16 cellular contexts compared by ENCODE assay signal in the genomic region with DNA sequence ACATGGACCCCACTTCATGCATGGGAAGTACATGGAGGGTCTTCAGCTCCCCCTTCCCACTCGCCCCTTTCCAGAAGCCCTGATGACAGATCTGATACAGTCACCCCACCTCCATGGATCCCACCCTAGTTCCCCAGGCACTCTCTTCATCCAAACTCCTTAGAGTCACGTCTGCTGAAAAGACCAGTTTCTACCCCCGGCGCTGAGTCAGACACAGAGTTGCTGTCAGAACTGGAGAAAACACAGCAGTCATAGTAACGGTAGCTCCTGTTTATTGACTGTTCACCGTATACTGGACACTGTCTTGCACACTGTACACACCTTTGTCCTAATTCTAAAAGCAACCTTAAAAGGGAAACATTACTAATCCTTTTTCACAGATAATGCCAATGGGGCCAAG. TPM values are rescaled to one million over a fixed set of nuclear protein-coding genes. Genes with fewer than 3 reads are reported as not detected.
DNase-seq lines count a peak whose midpoint lies in the region; ATAC-seq and TF ChIP-seq lines count a peak whose summit lies in the region.
"Had no signal": no experiment of that assay in that cellular context is flagged by ENCODE, and none has a peak within 500 bp of the region (broad histone marks: within the 10 kb centered on the region; RNA-seq: fewer than 3 reads in every experiment).

No MANE protein-coding gene starts in this region.

- intact Hi-C loops in A673 (cut with micrococcal nuclease; ENCODE audit: unreplicated experiment): no loop called here
- intact Hi-C loops in thyroid gland (cut with DNase I): no loop called here
- intact Hi-C loops in heart right ventricle (cut with DNase I): no loop called here

- peaks cover 9% of the 10 kb centered on the region for H3K27me3 Mint-ChIP-seq in T-helper 2 cell treated with Interferon-gamma antibody and Interleukin-4, amounts not matched to agents 5 μg/mL and 100 μg/mL, for 36 hours (ENCODE audit: low read depth)

- no peaks in the 10 kb centered on the region for H3K9me3 Mint-ChIP-seq in T-helper 2 cell treated with Interferon-gamma antibody and Interleukin-4, amounts not matched to agents 5 μg/mL and 100 μg/mL, for 36 hours
- H3K9me3 Mint-ChIP-seq: stimulated activated naive CD8-positive, alpha-beta T cell treated with anti-CD3 and anti-CD28 coated beads, Interleukin-15, Interleukin-2, amounts not matched to agents 100 ng/mL and 50 ng/mL, for 24 hours had no signal

- no peaks in the 10 kb centered on the region for H3K36me3 Mint-ChIP-seq in T-helper 2 cell treated with Interferon-gamma antibody and Interleukin-4, amounts not matched to agents 5 μg/mL and 100 μg/mL, for 36 hours (ENCODE audit: low read depth)
- H3K36me3 Mint-ChIP-seq: naive thymus-derived CD4-positive, alpha-beta T cell had no signal

- TF ChIP-seq POLR2A in thyroid gland (IDR thresholded peaks at IDR 0.05): no peak

- H3K27me3 ChIP-seq in foreskin keratinocyte (no peaks in the 10 kb centered on the region), A673 (replicated peaks; ENCODE audit: insufficient read depth, low read depth, low read length, poor library complexity) (peaks cover 27% of the 10 kb centered on the region), thyroid gland (no peaks in the 10 kb centered on the region), heart right ventricle (peaks cover 0 to 53% (median 13%) of the 10 kb centered on the region in 7 donors)
- H3K27me3 ChIP-seq: adrenal gland, gastrocnemius medialis had no signal

- peak; percentile 52 for DNase-seq in T-helper 2 cell treated with Interferon-gamma antibody and Interleukin-4, amounts not matched to agents 5 μg/mL and 100 μg/mL, for 36 hours (ENCODE audit: low spot score)
- DNase-seq in foreskin keratinocyte: peak; percentile 67 to 84
- DNase-seq in A673 (ENCODE audit: low spot score): no peak
- no peak for DNase-seq in GM20000 (ENCODE audit: low spot score)
- no peak for DNase-seq in thyroid gland
- no peak for DNase-seq in heart right ventricle
- DNase-seq: adrenal gland; C1 segment of cervical spinal cord; gastrocnemius medialis; naive thymus-derived CD4-positive, alpha-beta T cell; retina; SHP77; stimulated activated CD4-positive, alpha-beta T cell treated with anti-CD3 and anti-CD28 coated beads, Interleukin-4, amount 100 ng/mL, for 24 hours had no signal

- peak overlapping the region; percentile 51 for H3K27ac Mint-ChIP-seq in T-helper 2 cell treated with Interferon-gamma antibody and Interleukin-4, amounts not matched to agents 5 μg/mL and 100 μg/mL, for 36 hours
- H3K27ac Mint-ChIP-seq: stimulated activated naive CD8-positive, alpha-beta T cell treated with anti-CD3 and anti-CD28 coated beads, Interleukin-15, Interleukin-2, amounts not matched to agents 100 ng/mL and 50 ng/mL, for 24 hours had no signal

- no peaks in the 10 kb centered on the region for H3K36me3 ChIP-seq in A673 (ENCODE audit: insufficient read depth, low read length, poor library complexity, severe bottlenecking)
- no peaks in the 10 kb centered on the region for H3K36me3 ChIP-seq in thyroid gland
- no peaks in the 10 kb centered on the region for H3K36me3 ChIP-seq in heart right ventricle
- H3K36me3 ChIP-seq: adrenal gland, gastrocnemius medialis had no signal

- H3K4me3 Mint-ChIP-seq in T-helper 2 cell treated with Interferon-gamma antibody and Interleukin-4, amounts not matched to agents 5 μg/mL and 100 μg/mL, for 36 hours: no peak overlapping the region
- H3K4me3 Mint-ChIP-seq: naive thymus-derived CD4-positive, alpha-beta T cell; stimulated activated naive CD8-positive, alpha-beta T cell treated with anti-CD3 and anti-CD28 coated beads, Interleukin-15, Interleukin-2, amounts not matched to agents 100 ng/mL and 50 ng/mL, for 24 hours had no signal

- WGBS in thyroid gland, 2 donors: 68 to 71% methylated on average over 6 of the region's 6 CpGs
- WGBS in heart right ventricle, 2 donors: 53 to 61% methylated on average over 6 of the region's 6 CpGs

- CTCF ChIA-PET in A673 (lab: Charles Lee): interaction anchor here (0.6 kb wide), 1 partner anchor 1851 kb away, joined by 9 read pairs; no protein-coding TSS in a partner anchor

- H3K27ac ChIP-seq in foreskin keratinocyte (peak overlapping the region; percentile 76), A673 (ENCODE audit: low read depth, low read length, poor library complexity, severe bottlenecking) (no peak overlapping the region), thyroid gland (no peak overlapping the region), heart right ventricle (no peak overlapping the region)
- H3K27ac ChIP-seq: gastrocnemius medialis had no signal

- H3K4me1 Mint-ChIP-seq in T-helper 2 cell treated with Interferon-gamma antibody and Interleukin-4, amounts not matched to agents 5 μg/mL and 100 μg/mL, for 36 hours (ENCODE audit: low read depth): peaks cover 17% of the 10 kb centered on the region

- ATAC-seq in GM18519 (IDR thresholded peaks at IDR 0.05; ENCODE audit: low FRiP score, unreplicated experiment) (peak; percentile 53), HG02885 (IDR thresholded peaks at IDR 0.05; ENCODE audit: poor library complexity, unreplicated experiment) (peak; percentile 92), foreskin keratinocyte (peak; percentile 80), heart right ventricle (no peak)
- ATAC-seq: gastrocnemius medialis; naive thymus-derived CD4-positive, alpha-beta T cell had no signal

- H3K9me3 ChIP-seq in A673 (ENCODE audit: low read depth, low read length, poor library complexity, severe bottlenecking): no peaks in the 10 kb centered on the region
- H3K9me3 ChIP-seq in thyroid gland: no peaks in the 10 kb centered on the region
- H3K9me3 ChIP-seq in heart right ventricle: no peaks in the 10 kb centered on the region
- H3K9me3 ChIP-seq: adrenal gland, gastrocnemius medialis had no signal

- TF ChIP-seq CTCF in foreskin keratinocyte (conservative IDR thresholded peaks at IDR 0.05) (no peak), A673 (conservative IDR thresholded peaks at IDR 0.05; ENCODE audit: low read depth, low read length) (no peak), GM20000 (IDR thresholded peaks at IDR 0.05; ENCODE audit: extremely low read depth, missing control alignments) (no peak), thyroid gland (IDR thresholded peaks at IDR 0.05) (no peak), heart right ventricle (IDR thresholded peaks at IDR 0.05) (no peak)

- H3K4me1 ChIP-seq in foreskin keratinocyte (peaks cover 17% of the 10 kb centered on the region), A673 (ENCODE audit: insufficient read depth, low read length, poor library complexity, severe bottlenecking) (no peaks in the 10 kb centered on the region), thyroid gland (no peaks in the 10 kb centered on the region), heart right ventricle (peaks cover 0 to 4% (median 0%) of the 10 kb centered on the region in 9 donors)
- H3K4me1 ChIP-seq: adrenal gland, gastrocnemius medialis had no signal

- no TSS peak for BruUV-seq in A673 (replicated peaks; lab: Mats Ljungman, UMichigan)

- POLR2A ChIA-PET in A673 (lab: Charles Lee; ENCODE audit: low non-redundant PET): no interaction called here

- H3K4me3 ChIP-seq in A673 (ENCODE audit: low read depth, low read length, poor library complexity, severe bottlenecking) (no peak overlapping the region), thyroid gland (replicated peaks in 1 of 3) (no peak overlapping the region), heart right ventricle (no peak overlapping the region)
- H3K4me3 ChIP-seq: adrenal gland, gastrocnemius medialis had no signal

RNA-seq across cellular contexts. Expression of a gene that starts 29.1 kb away (rescaled TPM):
- total RNA-seq in foreskin keratinocyte: 0.07 TPM in 2 replicates
- 0.03 and 0.08 TPM in 2 replicates for polyA plus RNA-seq in foreskin keratinocyte
- 0.39 and 1.2 TPM in 2 replicates for total RNA-seq in A673 (2021)
- under 1 TPM in 1 of 4 donors, not detected in 3; 0.20 TPM for total RNA-seq in thyroid gland
- under 1 TPM in 1 of 10 donors, not detected in 9; 0.09 TPM for total RNA-seq in heart right ventricle
- polyA plus RNA-seq in heart right ventricle: under 1 TPM in 1 of 2 donors, not detected in 1; 0.01 TPM
- total RNA-seq: naive thymus-derived CD4-positive, alpha-beta T cell had no signal
- polyA plus RNA-seq: naive thymus-derived CD4-positive, alpha-beta T cell had no signal

RNA-seq across cellular contexts. Expression of a gene that starts 58.5 kb away (rescaled TPM):
- 1.4 and 1.6 TPM in 2 replicates for total RNA-seq in foreskin keratinocyte
- 0.96 and 1.3 TPM in 2 replicates for polyA plus RNA-seq in foreskin keratinocyte
- 0.39 and 0.43 TPM in 2 replicates for total RNA-seq in A673 (2021)
- total RNA-seq in thyroid gland: 1 to 10 TPM in 1 of 4 donors, under 1 TPM in 2, not detected in 1; 0.27 to 1.1 (median 0.88) TPM
- not detected for total RNA-seq in heart right ventricle
- polyA plus RNA-seq in heart right ventricle: under 1 TPM; 0.06 to 0.37 TPM

Comparison
In these comparisons a context has a peak if more than half of its experiments do, and no peak if none do; other contexts are left out.
1. ATAC-seq: peak in GM18519 (single experiment), HG02885 (single experiment) and foreskin keratinocyte (single experiment); none in heart right ventricle (0 of 8).
2. DNase-seq: peak in T-helper 2 cell treated with Interferon-gamma antibody and Interleukin-4, amounts not matched to agents 5 μg/mL and 100 μg/mL, for 36 hours (single experiment) and foreskin keratinocyte (2 of 2); none in A673 (single experiment), GM20000 (single experiment), thyroid gland (0 of 2) and heart right ventricle (0 of 2).